ENCODE assay signal across 24 cellular contexts in genomic region chr2:240179941-240180666, GRCh38. TPM values are rescaled to one million over a fixed set of nuclear protein-coding genes. Genes with fewer than 3 reads are reported as not detected.
"Had no signal": no experiment of that assay in that cellular context is flagged by ENCODE, and none has a peak within 500 bp of the region (broad histone marks: within the 10 kb centered on the region; RNA-seq: fewer than 3 reads in every experiment).

No MANE protein-coding gene starts in this region.

- H3K27me3 ChIP-seq: brain microvascular endothelial cell, testis, upper lobe of left lung had no signal

- H3K4me3 ChIP-seq: esophagus squamous epithelium, skin epidermis, testis, upper lobe of left lung had no signal

- H3K9ac ChIP-seq: SK-N-SH had no signal

- H3K36me3 ChIP-seq: brain microvascular endothelial cell, esophagus squamous epithelium, upper lobe of left lung had no signal

- DNase-seq: activated B cell treated with CpG ODN at 0.5 μM for 24 hours; activated CD4-positive, alpha-beta T cell treated with anti-CD3 and anti-CD28 coated beads for 4 hours; activated CD8-positive, alpha-beta T cell treated with anti-CD3 and anti-CD28 coated beads for 36 hours; activated naive CD4-positive, alpha-beta T cell treated with anti-CD3 and anti-CD28 coated beads, Interleukin-2, amount 10 ng/mL, durations not matched to agents 7 days and 5 days; activated naive CD8-positive, alpha-beta T cell treated with anti-CD3 and anti-CD28 coated beads, Interleukin-2, amount 50 U/mL, for 24 hours; activated T-cell treated with anti-CD3 and anti-CD28 coated beads, Interleukin-2, amount 50 U/mL, for 1 hour; anterior cingulate cortex; brain microvascular endothelial cell; cortex of kidney; esophagus squamous epithelium; left cardiac atrium; SK-N-SH; stimulated activated CD4-positive, alpha-beta T cell treated with anti-CD3 and anti-CD28 coated beads, Interleukin-4, amount 100 ng/mL, for 1 hour; testis; upper lobe of left lung had no signal

- H3K9me3 ChIP-seq: esophagus squamous epithelium, SK-N-SH, testis, upper lobe of left lung had no signal

- H3K27ac Mint-ChIP-seq: activated B cell treated with CpG ODN at 0.5 μM for 24 hours; activated CD8-positive, alpha-beta T cell treated with anti-CD3 and anti-CD28 coated beads for 36 hours; activated naive CD4-positive, alpha-beta T cell treated with anti-CD3 and anti-CD28 coated beads, Interleukin-2, amount 10 ng/mL, durations not matched to agents 7 days and 5 days; activated naive CD8-positive, alpha-beta T cell treated with anti-CD3 and anti-CD28 coated beads, Interleukin-2, amount 50 U/mL, for 24 hours; activated T-helper 17 cell treated with anti-CD3 and anti-CD28 coated beads, Interleukin-2, amount 50 U/mL, for 72 hours; nephron; progenitor cell of endocrine pancreas; stimulated activated effector memory CD8-positive, alpha-beta T cell treated with anti-CD3 and anti-CD28 coated beads, Interleukin-12 subunit alpha, Interleukin-12 subunit beta, amount 100 ng/mL, for 72 hours; T-helper 2 cell treated with Interferon-gamma antibody and Interleukin-4, amounts not matched to agents 5 μg/mL and 100 μg/mL, for 36 hours had no signal

- H3K36me3 Mint-ChIP-seq: activated naive CD4-positive, alpha-beta T cell treated with anti-CD3 and anti-CD28 coated beads, Interleukin-2, amount 10 ng/mL, durations not matched to agents 7 days and 5 days; stimulated activated effector memory CD8-positive, alpha-beta T cell treated with anti-CD3 and anti-CD28 coated beads, Interleukin-12 subunit alpha, Interleukin-12 subunit beta, amount 100 ng/mL, for 72 hours had no signal

- H3K4me1 Mint-ChIP-seq: activated B cell treated with CpG ODN at 0.5 μM for 24 hours; activated naive CD4-positive, alpha-beta T cell treated with anti-CD3 and anti-CD28 coated beads, Interleukin-2, amount 10 ng/mL, durations not matched to agents 7 days and 5 days; activated naive CD8-positive, alpha-beta T cell treated with anti-CD3 and anti-CD28 coated beads, Interleukin-2, amount 50 U/mL, for 24 hours; activated T-helper 17 cell treated with anti-CD3 and anti-CD28 coated beads, Interleukin-2, amount 50 U/mL, for 72 hours; stimulated activated effector memory CD8-positive, alpha-beta T cell treated with anti-CD3 and anti-CD28 coated beads, Interleukin-12 subunit alpha, Interleukin-12 subunit beta, amount 100 ng/mL, for 72 hours had no signal

- H3K27ac ChIP-seq: brain microvascular endothelial cell, esophagus squamous epithelium, skin epidermis, testis, upper lobe of left lung had no signal

- H3K4me3 Mint-ChIP-seq: activated B cell treated with CpG ODN at 0.5 μM for 24 hours; activated CD8-positive, alpha-beta T cell treated with anti-CD3 and anti-CD28 coated beads for 36 hours; activated naive CD4-positive, alpha-beta T cell treated with anti-CD3 and anti-CD28 coated beads, Interleukin-2, amount 10 ng/mL, durations not matched to agents 7 days and 5 days; activated naive CD8-positive, alpha-beta T cell treated with anti-CD3 and anti-CD28 coated beads, Interleukin-2, amount 50 U/mL, for 24 hours; activated T-helper 17 cell treated with anti-CD3 and anti-CD28 coated beads, Interleukin-2, amount 50 U/mL, for 72 hours; nephron; stimulated activated effector memory CD8-positive, alpha-beta T cell treated with anti-CD3 and anti-CD28 coated beads, Interleukin-12 subunit alpha, Interleukin-12 subunit beta, amount 100 ng/mL, for 72 hours; T-helper 2 cell treated with Interferon-gamma antibody and Interleukin-4, amounts not matched to agents 5 μg/mL and 100 μg/mL, for 36 hours had no signal

- H3K4me1 ChIP-seq: testis, upper lobe of left lung had no signal

- H3K9me3 Mint-ChIP-seq: activated B cell treated with CpG ODN at 0.5 μM for 24 hours; activated CD8-positive, alpha-beta T cell treated with anti-CD3 and anti-CD28 coated beads for 36 hours; activated naive CD4-positive, alpha-beta T cell treated with anti-CD3 and anti-CD28 coated beads, Interleukin-2, amount 10 ng/mL, durations not matched to agents 7 days and 5 days; activated naive CD8-positive, alpha-beta T cell treated with anti-CD3 and anti-CD28 coated beads, Interleukin-2, amount 50 U/mL, for 24 hours; activated T-helper 17 cell treated with anti-CD3 and anti-CD28 coated beads, Interleukin-2, amount 50 U/mL, for 72 hours; nephron; stimulated activated effector memory CD8-positive, alpha-beta T cell treated with anti-CD3 and anti-CD28 coated beads, Interleukin-12 subunit alpha, Interleukin-12 subunit beta, amount 100 ng/mL, for 72 hours; T-helper 2 cell treated with Interferon-gamma antibody and Interleukin-4, amounts not matched to agents 5 μg/mL and 100 μg/mL, for 36 hours had no signal

- H3K4me2 ChIP-seq: SK-N-SH had no signal

RNA-seq across cellular contexts. Expression of gene OTOS, which starts 39.6 kb away (rescaled TPM):
- total RNA-seq: activated B cell treated with CpG ODN at 0.5 μM for 24 hours; activated CD8-positive, alpha-beta T cell treated with anti-CD3 and anti-CD28 coated beads for 36 hours; activated T-helper 17 cell treated with anti-CD3 and anti-CD28 coated beads, Interleukin-2, amount 50 U/mL, for 72 hours; esophagus squamous epithelium; left cardiac atrium; lower leg skin; mucosa of gallbladder; omental fat pad; progenitor cell of endocrine pancreas; upper lobe of left lung had no signal
- polyA plus RNA-seq: SK-N-SH had no signal
